ENCODE assay signal across 11 cellular contexts in genomic region chr4:74178798-74179197, GRCh38.
"Had no signal": no experiment of that assay in that cellular context is flagged by ENCODE, and none has a peak within 500 bp of the region (broad histone marks: within the 10 kb centered on the region; RNA-seq: fewer than 3 reads in every experiment).

No MANE protein-coding gene starts in this region.

- DNase-seq: GM23248, GOT3, H7, H9, HCEC 1CT, HFFc6 had no signal

- H3K9me3 ChIP-seq: HAP-1 had no signal

- H3K4me3 Mint-ChIP-seq: GM23338, H9, HFFc6 had no signal

- H2AFZ ChIP-seq: GM23248, GM23338 had no signal

- H3K4me3 ChIP-seq: GM23248, GM23338, HAP-1 had no signal

- FAIRE-seq: H1, H54 had no signal

- ATAC-seq: GM23338, HCT116 had no signal

- H3K27ac Mint-ChIP-seq: GM23338, H9, HFFc6 had no signal

- H3K4me2 ChIP-seq: GM23338 had no signal

- H3K9me3 Mint-ChIP-seq: GM23338, H9, HFFc6 had no signal

- H3K36me3 ChIP-seq: HAP-1 had no signal

- H3K27ac ChIP-seq: GM23248 had no signal
